ENCODE assay signal across 8 cellular contexts in genomic region chr10:87093461-87094372, GRCh38.
A peak's percentile ranks its signal among the peaks of the same experiment; 100 is the strongest.
DNase-seq lines count a peak whose midpoint lies in the region; ATAC-seq, FAIRE-seq and TF ChIP-seq lines count a peak whose summit lies in the region.

No MANE protein-coding gene starts in this region.

- DNase-seq in AG10803 (ENCODE audit: low read depth), result peak; percentile 25
- DNase-seq in RCC 7860 (ENCODE audit: low spot score), result peak; percentile 33
- peak; percentile 54 for DNase-seq in activated gamma-delta T cell treated with anti-CD3 and anti-CD28 coated beads, Interleukin-2, amount 50 U/mL, for 16 hours (ENCODE audit: low read depth)
- peak; percentile 21 for DNase-seq in foreskin melanocyte
- peak in 42 of 49 donors; percentile 3 to 57 (median 32) for DNase-seq in substantia nigra (lab: John Stamatoyannopoulos, UW)

- ATAC-seq in GM18870 (IDR thresholded peaks at IDR 0.05; ENCODE audit: unreplicated experiment), result peak; percentile 8
- ATAC-seq in HG03108 (IDR thresholded peaks at IDR 0.05; ENCODE audit: unreplicated experiment), result peak; percentile 20

- FAIRE-seq in RCC 7860 (lab: Jason Lieb, UNC), result no peak

- H3K4me1 ChIP-seq in neutrophil (ENCODE audit: control insufficient read depth in 1 of 2, insufficient read depth in 1 of 2, low read depth in 1 of 2, low read length in 1 of 2), result peaks cover 24 to 29% of the 10 kb centered on the region in 2 experiments

- no peaks in the 10 kb centered on the region for H3K9me3 ChIP-seq in neutrophil

- H3K36me3 ChIP-seq in neutrophil, result peaks cover 5% of the 10 kb centered on the region

- H3K27ac ChIP-seq in neutrophil, result peak overlapping the region; percentile 92
- peak overlapping the region; percentile 83 for H3K27ac ChIP-seq in substantia nigra (ENCODE audit: low read depth, low read length, poor library complexity, severe bottlenecking)

- no peaks in the 10 kb centered on the region for H3K27me3 ChIP-seq in neutrophil

- H3K4me3 ChIP-seq in AG10803 (ENCODE audit: low read length) (peak overlapping the region; percentile 83), neutrophil (ENCODE audit: low read depth in 1 of 2, low read length in 1 of 2) (peak overlapping the region; percentile 81 to 87)

- no peak for TF ChIP-seq CTCF in AG10803 (conservative IDR thresholded peaks at IDR 0.05; ENCODE audit: low read length)
- TF ChIP-seq CTCF in neutrophil (IDR thresholded peaks at IDR 0.05), result no peak

Comparison
In these comparisons a context has a peak if more than half of its experiments do, and no peak if none do; other contexts are left out.
1. Peak in every context shown above with its lines: DNase-seq, ATAC-seq, H3K4me3 ChIP-seq and H3K27ac ChIP-seq.